In the genomic region with DNA sequence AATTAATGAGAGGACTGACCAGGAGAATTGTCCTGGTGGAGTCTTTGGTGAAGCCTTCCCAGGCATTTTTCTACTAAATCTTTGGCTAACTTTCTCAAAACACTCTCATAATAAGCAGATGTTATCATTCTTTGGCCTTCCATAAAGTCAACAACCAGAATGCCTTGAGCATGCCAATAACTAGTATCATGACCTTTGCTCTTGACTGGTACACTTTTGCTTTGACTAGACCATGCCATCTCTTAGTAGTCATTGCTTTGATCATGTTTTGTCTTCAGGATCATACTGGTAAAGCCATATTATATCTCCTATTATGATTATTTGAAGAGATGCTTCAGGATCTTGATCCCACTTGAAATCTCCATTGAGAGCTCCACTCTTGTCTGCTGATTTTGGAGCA, we compare ENCODE assay signal across 22 cellular contexts.
"Had no signal": no experiment of that assay in that cellular context is flagged by ENCODE, and none has a peak within 500 bp of the region (broad histone marks: within the 10 kb centered on the region; RNA-seq: fewer than 3 reads in every experiment).

No MANE protein-coding gene starts in this region.

- DNase-seq: colonic mucosa; cortex of kidney; effector CD8-positive, alpha-beta T cell; effector memory CD8-positive, alpha-beta T cell; endodermal cell; erythroblast; esophagus squamous epithelium; foreskin fibroblast; foreskin melanocyte; gastrocnemius medialis; glutamatergic neuron; head of caudate nucleus; heart right ventricle; hippocampal formation; left cardiac atrium; left ventricle myocardium inferior; lower lobe of right lung; mesenchymal stem cell; mucosa of descending colon; naive B cell; naive thymus-derived CD8-positive, alpha-beta T cell had no signal

- ATAC-seq: effector memory CD8-positive, alpha-beta T cell; esophagus mucosa; gastrocnemius medialis; heart right ventricle; left cardiac atrium; lower lobe of right lung; mucosa of descending colon; naive thymus-derived CD8-positive, alpha-beta T cell had no signal
